Comparison of ENCODE assay signal across 8 cellular contexts in genomic region chr21:34630536-34631143, GRCh38. TPM values are rescaled to one million over a fixed set of nuclear protein-coding genes. Genes with fewer than 3 reads are reported as not detected.
A peak's percentile ranks its signal among the peaks of the same experiment; 100 is the strongest.
DNase-seq lines count a peak whose midpoint lies in the region; ATAC-seq and TF ChIP-seq lines count a peak whose summit lies in the region.

No MANE protein-coding gene starts in this region.

- POLR2A ChIA-PET in OCI-LY7 (lab: Charles Lee), result interaction anchor here (0.6 kb wide), 1 partner anchor 842 kb away, joined by 4 read pairs; no protein-coding TSS in a partner anchor

- peak; percentile 11 for DNase-seq in activated naive CD4-positive, alpha-beta T cell treated with Interleukin-2 at 50 U/mL for 16 hours
- no peak for DNase-seq in activated naive CD4-positive, alpha-beta T cell treated with anti-CD3 and anti-CD28 coated beads, Interleukin-2, amount 50 U/mL, for 16 hours
- DNase-seq in KG1 (lab: John Stamatoyannopoulos, UW) (peak; percentile 47), OCI-LY7 (ENCODE audit: low spot score) (peak; percentile 64), cerebellum (ENCODE audit: low spot score) (peak; percentile 71), left kidney (ENCODE audit: low read depth, low spot score) (peak; percentile 78), upper lobe of left lung (no peak)

- H3K4me3 ChIP-seq in OCI-LY7 (ENCODE audit: low read depth, low read length, poor library complexity, severe bottlenecking) (no peak overlapping the region), upper lobe of left lung (no peak overlapping the region)

- no TSS peak for BruUV-seq in OCI-LY7 (replicated peaks; lab: Mats Ljungman, UMichigan)

- no peaks in the 10 kb centered on the region for H3K9me2 ChIP-seq in OCI-LY7 (ENCODE audit: insufficient read depth, low read length)

- CTCF ChIA-PET in OCI-LY7 (lab: Charles Lee; ENCODE audit: unreplicated experiment), result no interaction called here

- intact Hi-C loops in OCI-LY7 (cut with micrococcal nuclease; ENCODE audit: unreplicated experiment), result no loop called here

- no peak overlapping the region for H3K4me2 ChIP-seq in OCI-LY7 (ENCODE audit: low read length)

- no peaks in the 10 kb centered on the region for H3K27me3 ChIP-seq in upper lobe of left lung

- TF ChIP-seq EP300 in upper lobe of left lung (IDR thresholded peaks at IDR 0.05), result no peak

- H3K36me3 ChIP-seq in OCI-LY7 (ENCODE audit: insufficient read depth, low read length) (no peaks in the 10 kb centered on the region), upper lobe of left lung (no peaks in the 10 kb centered on the region)

- no peak overlapping the region for H3K27ac ChIP-seq in OCI-LY7 (ENCODE audit: low read depth, low read length, poor library complexity, severe bottlenecking)
- H3K27ac ChIP-seq in upper lobe of left lung, result no peak overlapping the region

- TF ChIP-seq CTCF in OCI-LY7 (conservative IDR thresholded peaks at IDR 0.05; ENCODE audit: low read length), result peak; percentile 95
- TF ChIP-seq CTCF in upper lobe of left lung (IDR thresholded peaks at IDR 0.05), result peak; percentile 68 to 87 (median 80)

- no peaks in the 10 kb centered on the region for H3K9me3 ChIP-seq in OCI-LY7 (ENCODE audit: low read length)
- H3K9me3 ChIP-seq in upper lobe of left lung, result no peaks in the 10 kb centered on the region

- ATAC-seq in upper lobe of left lung (ENCODE audit: low FRiP score in 2 of 2), result peak in 1 of 2 donors; percentile 84
- ATAC-seq in HG03521 (IDR thresholded peaks at IDR 0.05; ENCODE audit: unreplicated experiment), result no peak

- no peaks in the 10 kb centered on the region for H3K79me2 ChIP-seq in OCI-LY7 (ENCODE audit: insufficient read depth, low read depth, low read length)

- H4K20me1 ChIP-seq in OCI-LY7 (ENCODE audit: insufficient read depth, low read length), result no peaks in the 10 kb centered on the region

- H3K4me1 ChIP-seq in OCI-LY7 (ENCODE audit: insufficient read depth, low read length, poor library complexity, severe bottlenecking) (no peaks in the 10 kb centered on the region), upper lobe of left lung (no peaks in the 10 kb centered on the region)

- H2AFZ ChIP-seq in OCI-LY7 (ENCODE audit: low read length), result no peak overlapping the region

- no peak for TF ChIP-seq POLR2A in upper lobe of left lung (IDR thresholded peaks at IDR 0.05)

- WGBS in upper lobe of left lung, 2 donors, result 10 to 15% methylated on average over 6 of the region's 6 CpGs

RNA-seq across cellular contexts. Expression of gene RCAN1, which starts 15.7 kb away (rescaled TPM):
- total RNA-seq in OCI-LY7 (2014; rRNA removed; shearing (Covaris generic)), result 2.8 and 6.8 TPM in 2 replicates
- total RNA-seq in OCI-LY7 (2022), result 8.0 and 8.9 TPM in 2 replicates
- total RNA-seq in cerebellum, result 30.2 TPM
- 10 to 100 TPM; 24.7 to 36.2 (median 29.4) TPM for total RNA-seq in upper lobe of left lung

RNA-seq across cellular contexts. Expression of gene CLIC6, which starts 38.2 kb away (rescaled TPM):
- not detected in 2 replicates for total RNA-seq in OCI-LY7 (2014; rRNA removed; shearing (Covaris generic))
- total RNA-seq in OCI-LY7 (2022) (not detected in 2 replicates), cerebellum (0.18 TPM), upper lobe of left lung (10 to 100 TPM in 4 of 6 donors, 1 to 10 TPM in 2; 6.2 to 42.6 (median 13.8) TPM)

Comparison
In these comparisons a context has a peak if more than half of its experiments do, and no peak if none do; other contexts are left out.
1. DNase-seq: peak in activated naive CD4-positive, alpha-beta T cell treated with Interleukin-2 at 50 U/mL for 16 hours (single experiment), KG1 (single experiment), OCI-LY7 (single experiment), cerebellum (single experiment) and left kidney (single experiment); none in activated naive CD4-positive, alpha-beta T cell treated with anti-CD3 and anti-CD28 coated beads, Interleukin-2, amount 50 U/mL, for 16 hours (single experiment) and upper lobe of left lung (0 of 2).